In genomic region chr3:193617628-193618027, GRCh38 we compare ENCODE assay signal across 19 cellular contexts. TPM values are rescaled to one million over a fixed set of nuclear protein-coding genes. Genes with fewer than 3 reads are reported as not detected.
A peak's percentile ranks its signal among the peaks of the same experiment; 100 is the strongest.
DNase-seq lines count a peak whose midpoint lies in the region; ATAC-seq and TF ChIP-seq lines count a peak whose summit lies in the region.
"Had no signal": no experiment of that assay in that cellular context is flagged by ENCODE, and none has a peak within 500 bp of the region (broad histone marks: within the 10 kb centered on the region; RNA-seq: fewer than 3 reads in every experiment).

No MANE protein-coding gene starts in this region.

- peak; percentile 76 for ATAC-seq in left lobe of liver
- ATAC-seq: CD8-positive, alpha-beta T cell; GM12878; HCT116 had no signal

- peaks cover 64% of the 10 kb centered on the region for H3K36me3 Mint-ChIP-seq in activated CD4-positive, alpha-beta T cell treated with anti-CD3 and anti-CD28 coated beads, Interleukin-2, amount 10 ng/mL, durations not matched to agents 24 days and 14 days (ENCODE audit: low read depth)

- intact Hi-C loops in activated CD4-positive, alpha-beta T cell treated with anti-CD3 and anti-CD28 coated beads, Interleukin-2, amount 10 ng/mL, durations not matched to agents 24 days and 14 days (cut with micrococcal nuclease), result no loop called here

- peaks cover 29% of the 10 kb centered on the region for H3K4me1 Mint-ChIP-seq in activated CD4-positive, alpha-beta T cell treated with anti-CD3 and anti-CD28 coated beads, Interleukin-2, amount 10 ng/mL, durations not matched to agents 24 days and 14 days

- no peak overlapping the region for H3K4me3 Mint-ChIP-seq in activated CD4-positive, alpha-beta T cell treated with anti-CD3 and anti-CD28 coated beads, Interleukin-2, amount 10 ng/mL, durations not matched to agents 24 days and 14 days
- H3K4me3 Mint-ChIP-seq: B cell; CD4-positive, CD25-positive, alpha-beta regulatory T cell; CD8-positive, alpha-beta T cell; H9 had no signal

- peaks cover 3% of the 10 kb centered on the region for H3K9me3 Mint-ChIP-seq in activated CD4-positive, alpha-beta T cell treated with anti-CD3 and anti-CD28 coated beads, Interleukin-2, amount 10 ng/mL, durations not matched to agents 24 days and 14 days
- H3K9me3 Mint-ChIP-seq: CD4-positive, CD25-positive, alpha-beta regulatory T cell; CD8-positive, alpha-beta T cell had no signal

- H3K27me3 Mint-ChIP-seq in activated CD4-positive, alpha-beta T cell treated with anti-CD3 and anti-CD28 coated beads, Interleukin-2, amount 10 ng/mL, durations not matched to agents 24 days and 14 days, result no peaks in the 10 kb centered on the region
- H3K27me3 Mint-ChIP-seq: B cell; CD4-positive, CD25-positive, alpha-beta regulatory T cell had no signal

- no peak overlapping the region for H3K4me3 ChIP-seq in LNCaP clone FGC (ENCODE audit: low read depth, low read length)
- H3K4me3 ChIP-seq: BLaER1, GM12878, GM23248 had no signal

- no peak overlapping the region for H3K27ac Mint-ChIP-seq in activated CD4-positive, alpha-beta T cell treated with anti-CD3 and anti-CD28 coated beads, Interleukin-2, amount 10 ng/mL, durations not matched to agents 24 days and 14 days
- H3K27ac Mint-ChIP-seq: B cell; CD4-positive, CD25-positive, alpha-beta regulatory T cell; CD8-positive, alpha-beta T cell; H9 had no signal

- no peak for TF ChIP-seq CTCF in LNCaP clone FGC (IDR thresholded peaks at IDR 0.05; ENCODE audit: control insufficient read depth, extremely low read depth, insufficient read depth)

- peak; percentile 0 for DNase-seq in activated CD4-positive, alpha-beta T cell treated with anti-CD3 and anti-CD28 coated beads, Interleukin-2, amount 10 ng/mL, durations not matched to agents 24 days and 14 days
- no peak for DNase-seq in activated CD4-positive, alpha-beta T cell treated with anti-CD3 and anti-CD28 coated beads, Interleukin-2, amount 50 U/mL, for 4 hours
- DNase-seq in LNCaP clone FGC (ENCODE audit: low read depth), result peak; percentile 11
- DNase-seq in left lobe of liver (ENCODE audit: low spot score), result no peak
- DNase-seq in NCI-H2196 treated with DMSO at 0.1 percent for 48 hours (lab: John Stamatoyannopoulos, UW; ENCODE audit: unreplicated experiment), result no peak
- DNase-seq in central memory CD4-positive, alpha-beta T cell, result no peak
- DNase-seq: Caco-2; CD4-positive, CD25-positive, alpha-beta regulatory T cell; CD8-positive, alpha-beta T cell; DMS 273 treated with DMSO at 0.1 percent for 48 hours; DMS79; EL; GDM1; GM23248; H9 had no signal

RNA-seq across cellular contexts. Expression of gene OPA1, which starts 24.6 kb away (rescaled TPM):
- 91.2 and 92.2 TPM in 2 replicates for total RNA-seq in activated CD4-positive, alpha-beta T cell treated with anti-CD3 and anti-CD28 coated beads, Interleukin-2, amount 10 ng/mL, durations not matched to agents 24 days and 14 days
- 29.3 TPM for total RNA-seq in left lobe of liver

Comparison
In these comparisons a context has a peak if more than half of its experiments do, and no peak if none do; other contexts are left out.
1. DNase-seq: peak in activated CD4-positive, alpha-beta T cell treated with anti-CD3 and anti-CD28 coated beads, Interleukin-2, amount 10 ng/mL, durations not matched to agents 24 days and 14 days (single experiment) and LNCaP clone FGC (single experiment); none in activated CD4-positive, alpha-beta T cell treated with anti-CD3 and anti-CD28 coated beads, Interleukin-2, amount 50 U/mL, for 4 hours (0 of 2), left lobe of liver (single experiment), NCI-H2196 treated with DMSO at 0.1 percent for 48 hours (single experiment) and central memory CD4-positive, alpha-beta T cell (single experiment).